1 cellular context compared by ENCODE assay signal in the genomic region with DNA sequence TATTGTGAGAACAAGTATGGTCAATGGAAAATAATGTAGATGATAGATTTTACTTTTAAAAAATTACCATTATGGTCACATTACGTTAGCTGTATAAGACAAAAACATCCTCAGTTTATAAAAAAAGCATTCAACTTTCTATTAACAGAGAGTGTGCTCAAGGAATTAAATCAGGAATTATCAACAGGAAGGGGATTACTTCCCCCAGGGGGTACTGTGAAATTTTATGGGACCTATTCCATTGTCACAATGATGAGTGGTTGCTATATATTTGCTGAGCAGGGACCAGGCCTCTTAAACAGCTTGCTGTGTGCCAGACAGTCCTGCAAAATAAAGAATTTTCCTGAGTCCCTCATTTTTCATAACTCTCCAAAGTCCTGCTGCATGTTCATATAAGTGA.
TF ChIP-seq lines count a peak whose summit lies in the region.

No MANE protein-coding gene starts in this region.

TF ChIP-seq in HEK293, 187 proteins besides CTCF, POLR2A, EP300 and RAD21 (continued from another document):
- TF ChIP-seq ZBTB44 (tag by site-specific recombination; IDR thresholded peaks at IDR 0.05) (0 out of 2 replicates have a peak, but pooled peaks have one; percentile 37), ZBTB48 (tag by site-specific recombination; IDR thresholded peaks at IDR 0.05) (no peak), GFI1B (tag by site-specific recombination; IDR thresholded peaks at IDR 0.05) (no peak), ZNF670 (tag by site-specific recombination; IDR thresholded peaks at IDR 0.05; ENCODE audit: low read depth) (no peak)
- TF ChIP-seq, protein P1, sequence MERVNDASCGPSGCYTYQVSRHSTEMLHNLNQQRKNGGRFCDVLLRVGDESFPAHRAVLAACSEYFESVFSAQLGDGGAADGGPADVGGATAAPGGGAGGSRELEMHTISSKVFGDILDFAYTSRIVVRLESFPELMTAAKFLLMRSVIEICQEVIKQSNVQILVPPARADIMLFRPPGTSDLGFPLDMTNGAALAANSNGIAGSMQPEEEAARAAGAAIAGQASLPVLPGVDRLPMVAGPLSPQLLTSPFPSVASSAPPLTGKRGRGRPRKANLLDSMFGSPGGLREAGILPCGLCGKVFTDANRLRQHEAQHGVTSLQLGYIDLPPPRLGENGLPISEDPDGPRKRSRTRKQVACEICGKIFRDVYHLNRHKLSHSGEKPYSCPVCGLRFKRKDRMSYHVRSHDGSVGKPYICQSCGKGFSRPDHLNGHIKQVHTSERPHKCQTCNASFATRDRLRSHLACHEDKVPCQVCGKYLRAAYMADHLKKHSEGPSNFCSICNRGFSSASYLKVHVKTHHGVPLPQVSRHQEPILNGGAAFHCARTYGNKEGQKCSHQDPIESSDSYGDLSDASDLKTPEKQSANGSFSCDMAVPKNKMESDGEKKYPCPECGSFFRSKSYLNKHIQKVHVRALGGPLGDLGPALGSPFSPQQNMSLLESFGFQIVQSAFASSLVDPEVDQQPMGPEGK (tag by site-specific recombination; IDR thresholded peaks at IDR 0.05): no peak
- TF ChIP-seq, protein P2, sequence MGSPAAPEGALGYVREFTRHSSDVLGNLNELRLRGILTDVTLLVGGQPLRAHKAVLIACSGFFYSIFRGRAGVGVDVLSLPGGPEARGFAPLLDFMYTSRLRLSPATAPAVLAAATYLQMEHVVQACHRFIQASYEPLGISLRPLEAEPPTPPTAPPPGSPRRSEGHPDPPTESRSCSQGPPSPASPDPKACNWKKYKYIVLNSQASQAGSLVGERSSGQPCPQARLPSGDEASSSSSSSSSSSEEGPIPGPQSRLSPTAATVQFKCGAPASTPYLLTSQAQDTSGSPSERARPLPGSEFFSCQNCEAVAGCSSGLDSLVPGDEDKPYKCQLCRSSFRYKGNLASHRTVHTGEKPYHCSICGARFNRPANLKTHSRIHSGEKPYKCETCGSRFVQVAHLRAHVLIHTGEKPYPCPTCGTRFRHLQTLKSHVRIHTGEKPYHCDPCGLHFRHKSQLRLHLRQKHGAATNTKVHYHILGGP (tag by site-specific recombination; IDR thresholded peaks at IDR 0.05): peak; percentile 57; the same call in 1 of the 2 replicates
